ENCODE assay signal across 1 cellular context in the genomic region with DNA sequence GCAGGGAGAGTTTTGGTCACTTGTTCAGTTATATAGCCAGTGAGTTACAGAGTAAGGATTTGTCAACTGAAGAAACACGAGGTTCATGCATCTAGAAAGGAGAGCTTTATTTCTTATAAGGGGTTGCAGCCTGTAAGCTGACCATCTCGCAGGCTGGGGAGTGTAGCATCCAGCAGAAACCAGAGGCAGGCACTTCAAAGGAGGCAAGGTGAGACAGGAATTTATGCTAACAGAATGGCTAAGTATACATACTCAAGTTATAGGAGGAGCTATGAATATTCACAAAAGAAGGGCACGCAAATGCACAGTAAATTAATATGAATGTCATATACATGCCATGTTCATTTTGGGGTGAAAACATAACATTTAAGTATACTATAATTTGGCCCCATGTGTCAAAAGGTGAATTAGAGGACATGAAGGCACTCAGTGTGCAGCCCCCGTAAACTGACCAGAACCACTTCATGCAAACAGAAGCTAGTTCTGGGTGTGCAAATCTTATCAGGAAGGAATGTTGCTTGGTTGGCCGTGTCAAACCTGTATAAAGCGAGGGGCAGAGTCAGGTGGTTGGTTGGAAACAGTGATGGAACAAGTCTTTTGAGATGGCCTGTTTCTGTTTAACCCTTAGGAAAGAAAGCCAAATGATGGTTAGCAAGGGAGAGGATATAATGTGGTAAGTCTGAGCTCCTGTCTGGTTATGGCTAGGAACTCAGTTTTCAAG.
TF ChIP-seq lines count a peak whose summit lies in the region.

No MANE protein-coding gene starts in this region.

TF ChIP-seq in H1, 55 proteins besides CTCF, POLR2A, EP300 and RAD21 (continued from another document):
- TF ChIP-seq, protein P1, sequence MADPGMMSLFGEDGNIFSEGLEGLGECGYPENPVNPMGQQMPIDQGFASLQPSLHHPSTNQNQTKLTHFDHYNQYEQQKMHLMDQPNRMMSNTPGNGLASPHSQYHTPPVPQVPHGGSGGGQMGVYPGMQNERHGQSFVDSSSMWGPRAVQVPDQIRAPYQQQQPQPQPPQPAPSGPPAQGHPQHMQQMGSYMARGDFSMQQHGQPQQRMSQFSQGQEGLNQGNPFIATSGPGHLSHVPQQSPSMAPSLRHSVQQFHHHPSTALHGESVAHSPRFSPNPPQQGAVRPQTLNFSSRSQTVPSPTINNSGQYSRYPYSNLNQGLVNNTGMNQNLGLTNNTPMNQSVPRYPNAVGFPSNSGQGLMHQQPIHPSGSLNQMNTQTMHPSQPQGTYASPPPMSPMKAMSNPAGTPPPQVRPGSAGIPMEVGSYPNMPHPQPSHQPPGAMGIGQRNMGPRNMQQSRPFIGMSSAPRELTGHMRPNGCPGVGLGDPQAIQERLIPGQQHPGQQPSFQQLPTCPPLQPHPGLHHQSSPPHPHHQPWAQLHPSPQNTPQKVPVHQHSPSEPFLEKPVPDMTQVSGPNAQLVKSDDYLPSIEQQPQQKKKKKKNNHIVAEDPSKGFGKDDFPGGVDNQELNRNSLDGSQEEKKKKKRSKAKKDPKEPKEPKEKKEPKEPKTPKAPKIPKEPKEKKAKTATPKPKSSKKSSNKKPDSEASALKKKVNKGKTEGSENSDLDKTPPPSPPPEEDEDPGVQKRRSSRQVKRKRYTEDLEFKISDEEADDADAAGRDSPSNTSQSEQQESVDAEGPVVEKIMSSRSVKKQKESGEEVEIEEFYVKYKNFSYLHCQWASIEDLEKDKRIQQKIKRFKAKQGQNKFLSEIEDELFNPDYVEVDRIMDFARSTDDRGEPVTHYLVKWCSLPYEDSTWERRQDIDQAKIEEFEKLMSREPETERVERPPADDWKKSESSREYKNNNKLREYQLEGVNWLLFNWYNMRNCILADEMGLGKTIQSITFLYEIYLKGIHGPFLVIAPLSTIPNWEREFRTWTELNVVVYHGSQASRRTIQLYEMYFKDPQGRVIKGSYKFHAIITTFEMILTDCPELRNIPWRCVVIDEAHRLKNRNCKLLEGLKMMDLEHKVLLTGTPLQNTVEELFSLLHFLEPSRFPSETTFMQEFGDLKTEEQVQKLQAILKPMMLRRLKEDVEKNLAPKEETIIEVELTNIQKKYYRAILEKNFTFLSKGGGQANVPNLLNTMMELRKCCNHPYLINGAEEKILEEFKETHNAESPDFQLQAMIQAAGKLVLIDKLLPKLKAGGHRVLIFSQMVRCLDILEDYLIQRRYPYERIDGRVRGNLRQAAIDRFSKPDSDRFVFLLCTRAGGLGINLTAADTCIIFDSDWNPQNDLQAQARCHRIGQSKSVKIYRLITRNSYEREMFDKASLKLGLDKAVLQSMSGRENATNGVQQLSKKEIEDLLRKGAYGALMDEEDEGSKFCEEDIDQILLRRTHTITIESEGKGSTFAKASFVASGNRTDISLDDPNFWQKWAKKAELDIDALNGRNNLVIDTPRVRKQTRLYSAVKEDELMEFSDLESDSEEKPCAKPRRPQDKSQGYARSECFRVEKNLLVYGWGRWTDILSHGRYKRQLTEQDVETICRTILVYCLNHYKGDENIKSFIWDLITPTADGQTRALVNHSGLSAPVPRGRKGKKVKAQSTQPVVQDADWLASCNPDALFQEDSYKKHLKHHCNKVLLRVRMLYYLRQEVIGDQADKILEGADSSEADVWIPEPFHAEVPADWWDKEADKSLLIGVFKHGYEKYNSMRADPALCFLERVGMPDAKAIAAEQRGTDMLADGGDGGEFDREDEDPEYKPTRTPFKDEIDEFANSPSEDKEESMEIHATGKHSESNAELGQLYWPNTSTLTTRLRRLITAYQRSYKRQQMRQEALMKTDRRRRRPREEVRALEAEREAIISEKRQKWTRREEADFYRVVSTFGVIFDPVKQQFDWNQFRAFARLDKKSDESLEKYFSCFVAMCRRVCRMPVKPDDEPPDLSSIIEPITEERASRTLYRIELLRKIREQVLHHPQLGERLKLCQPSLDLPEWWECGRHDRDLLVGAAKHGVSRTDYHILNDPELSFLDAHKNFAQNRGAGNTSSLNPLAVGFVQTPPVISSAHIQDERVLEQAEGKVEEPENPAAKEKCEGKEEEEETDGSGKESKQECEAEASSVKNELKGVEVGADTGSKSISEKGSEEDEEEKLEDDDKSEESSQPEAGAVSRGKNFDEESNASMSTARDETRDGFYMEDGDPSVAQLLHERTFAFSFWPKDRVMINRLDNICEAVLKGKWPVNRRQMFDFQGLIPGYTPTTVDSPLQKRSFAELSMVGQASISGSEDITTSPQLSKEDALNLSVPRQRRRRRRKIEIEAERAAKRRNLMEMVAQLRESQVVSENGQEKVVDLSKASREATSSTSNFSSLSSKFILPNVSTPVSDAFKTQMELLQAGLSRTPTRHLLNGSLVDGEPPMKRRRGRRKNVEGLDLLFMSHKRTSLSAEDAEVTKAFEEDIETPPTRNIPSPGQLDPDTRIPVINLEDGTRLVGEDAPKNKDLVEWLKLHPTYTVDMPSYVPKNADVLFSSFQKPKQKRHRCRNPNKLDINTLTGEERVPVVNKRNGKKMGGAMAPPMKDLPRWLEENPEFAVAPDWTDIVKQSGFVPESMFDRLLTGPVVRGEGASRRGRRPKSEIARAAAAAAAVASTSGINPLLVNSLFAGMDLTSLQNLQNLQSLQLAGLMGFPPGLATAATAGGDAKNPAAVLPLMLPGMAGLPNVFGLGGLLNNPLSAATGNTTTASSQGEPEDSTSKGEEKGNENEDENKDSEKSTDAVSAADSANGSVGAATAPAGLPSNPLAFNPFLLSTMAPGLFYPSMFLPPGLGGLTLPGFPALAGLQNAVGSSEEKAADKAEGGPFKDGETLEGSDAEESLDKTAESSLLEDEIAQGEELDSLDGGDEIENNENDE (IDR thresholded peaks at IDR 0.05; ENCODE audit: insufficient replicate concordance, low read length): no peak
